29 cellular contexts compared by ENCODE assay signal in the genomic region with DNA sequence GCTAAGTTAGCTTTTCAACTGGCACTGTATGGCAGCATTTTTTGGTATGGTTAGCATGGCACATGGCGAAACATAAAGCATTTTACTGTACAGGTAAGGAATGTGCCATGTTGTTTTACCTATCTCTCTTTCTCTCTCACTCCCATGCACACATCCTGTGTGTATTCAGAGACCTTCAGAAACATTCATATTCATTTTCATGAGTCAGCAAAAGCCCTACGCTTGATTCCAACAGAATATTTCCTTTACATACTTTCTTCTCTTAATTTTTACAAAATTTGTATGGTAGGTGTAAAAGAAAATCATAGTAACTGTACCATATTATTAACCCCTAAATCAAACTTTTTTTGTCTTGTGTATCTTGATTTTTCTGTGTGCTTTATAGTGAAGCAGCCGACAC.
"Had no signal": no experiment of that assay in that cellular context is flagged by ENCODE, and none has a peak within 500 bp of the region (broad histone marks: within the 10 kb centered on the region; RNA-seq: fewer than 3 reads in every experiment).

No MANE protein-coding gene starts in this region.

- H3K9ac ChIP-seq: parathyroid adenoma had no signal

- ATAC-seq: foreskin keratinocyte; gastroesophageal sphincter; heart left ventricle; left lung; mucosa of descending colon; natural killer cell treated with Interleukin-12 subunit alpha and Interleukin-12 subunit beta and Interleukin-15 and Interleukin-18, amount 100 ng/mL, for 72 hours; psoas muscle; right cardiac atrium; stimulated activated naive B cell treated with anti-CD40 and anti-IgM and Interleukin-4, amounts not matched to agents 10 μg/mL and 1 μg/mL and 100 μg/mL, for 72 hours had no signal

- H2AFZ ChIP-seq: hepatocyte, parathyroid adenoma had no signal

- H3K4me1 ChIP-seq: parathyroid adenoma had no signal

- H3K27me3 ChIP-seq: dorsolateral prefrontal cortex, esophagus muscularis mucosa, foreskin keratinocyte, gastroesophageal sphincter, heart left ventricle, hepatocyte, left lung, tibial nerve, upper lobe of left lung had no signal

- H3K27ac ChIP-seq: dorsolateral prefrontal cortex, esophagus muscularis mucosa, foreskin keratinocyte, gastroesophageal sphincter, heart left ventricle, hepatocyte, left lung, parathyroid adenoma, psoas muscle, skin epidermis, thoracic aorta, tibial nerve, upper lobe of left lung had no signal

- H3K9me3 Mint-ChIP-seq: mesothelial cell of epicardium; naive B cell; natural killer cell treated with Interleukin-12 subunit alpha and Interleukin-12 subunit beta and Interleukin-15 and Interleukin-18, amount 100 ng/mL, for 72 hours; neural crest cell; stimulated activated naive B cell treated with anti-CD40 and anti-IgM and Interleukin-4, amounts not matched to agents 10 μg/mL and 1 μg/mL and 100 μg/mL, for 72 hours; stimulated activated naive CD8-positive, alpha-beta T cell treated with anti-CD3 and anti-CD28 coated beads, Interleukin-15, Interleukin-2, amounts not matched to agents 100 ng/mL and 50 ng/mL, for 24 hours had no signal

- H3K4me3 ChIP-seq: dorsolateral prefrontal cortex, esophagus muscularis mucosa, gastroesophageal sphincter, heart left ventricle, hepatocyte, left lung, mucosa of descending colon, psoas muscle, skin epidermis, thoracic aorta, tibial nerve, upper lobe of left lung had no signal

- FAIRE-seq: colon, endothelial cell of umbilical vein, kidney, urothelium cell line had no signal

- H3K4me1 Mint-ChIP-seq: neural crest cell had no signal

- H3K4me3 Mint-ChIP-seq: mesothelial cell of epicardium; natural killer cell treated with Interleukin-12 subunit alpha and Interleukin-12 subunit beta and Interleukin-15 and Interleukin-18, amount 100 ng/mL, for 72 hours; neural crest cell; stimulated activated naive B cell treated with anti-CD40 and anti-IgM and Interleukin-4, amounts not matched to agents 10 μg/mL and 1 μg/mL and 100 μg/mL, for 72 hours; stimulated activated naive CD8-positive, alpha-beta T cell treated with anti-CD3 and anti-CD28 coated beads, Interleukin-15, Interleukin-2, amounts not matched to agents 100 ng/mL and 50 ng/mL, for 24 hours had no signal

- H3K4me2 ChIP-seq: hepatocyte had no signal

- H3K27ac Mint-ChIP-seq: mesothelial cell of epicardium; natural killer cell treated with Interleukin-12 subunit alpha and Interleukin-12 subunit beta and Interleukin-15 and Interleukin-18, amount 100 ng/mL, for 72 hours; stimulated activated naive B cell treated with anti-CD40 and anti-IgM and Interleukin-4, amounts not matched to agents 10 μg/mL and 1 μg/mL and 100 μg/mL, for 72 hours; stimulated activated naive CD8-positive, alpha-beta T cell treated with anti-CD3 and anti-CD28 coated beads, Interleukin-15, Interleukin-2, amounts not matched to agents 100 ng/mL and 50 ng/mL, for 24 hours had no signal

- DNase-seq: dorsolateral prefrontal cortex; effector CD4-positive, alpha-beta T cell; foreskin keratinocyte; heart left ventricle; kidney; left lung; mesenchymal stem cell; mucosa of descending colon; naive B cell; psoas muscle; right cardiac atrium; stimulated activated CD4-positive, alpha-beta T cell treated with anti-CD3 and anti-CD28 coated beads, Interleukin-15, amount 100 ng/mL, for 24 hours; stimulated activated CD4-positive, alpha-beta T cell treated with anti-CD3 and anti-CD28 coated beads, Interleukin-2, amount 100 ng/mL, for 48 hours; stimulated activated naive B cell treated with anti-CD40 and anti-IgM and Interleukin-4, amounts not matched to agents 10 μg/mL and 1 μg/mL and 100 μg/mL, for 72 hours; upper lobe of left lung had no signal

- H3K27me3 Mint-ChIP-seq: naive B cell; natural killer cell treated with Interleukin-12 subunit alpha and Interleukin-12 subunit beta and Interleukin-15 and Interleukin-18, amount 100 ng/mL, for 72 hours; stimulated activated naive B cell treated with anti-CD40 and anti-IgM and Interleukin-4, amounts not matched to agents 10 μg/mL and 1 μg/mL and 100 μg/mL, for 72 hours; stimulated activated naive CD8-positive, alpha-beta T cell treated with anti-CD3 and anti-CD28 coated beads, Interleukin-15, Interleukin-2, amounts not matched to agents 100 ng/mL and 50 ng/mL, for 24 hours had no signal

- H3K9me3 ChIP-seq: esophagus muscularis mucosa, gastroesophageal sphincter, heart left ventricle, left lung, mucosa of descending colon, psoas muscle, thoracic aorta, tibial nerve, upper lobe of left lung had no signal
